ENCODE assay signal across 16 cellular contexts in the genomic region with DNA sequence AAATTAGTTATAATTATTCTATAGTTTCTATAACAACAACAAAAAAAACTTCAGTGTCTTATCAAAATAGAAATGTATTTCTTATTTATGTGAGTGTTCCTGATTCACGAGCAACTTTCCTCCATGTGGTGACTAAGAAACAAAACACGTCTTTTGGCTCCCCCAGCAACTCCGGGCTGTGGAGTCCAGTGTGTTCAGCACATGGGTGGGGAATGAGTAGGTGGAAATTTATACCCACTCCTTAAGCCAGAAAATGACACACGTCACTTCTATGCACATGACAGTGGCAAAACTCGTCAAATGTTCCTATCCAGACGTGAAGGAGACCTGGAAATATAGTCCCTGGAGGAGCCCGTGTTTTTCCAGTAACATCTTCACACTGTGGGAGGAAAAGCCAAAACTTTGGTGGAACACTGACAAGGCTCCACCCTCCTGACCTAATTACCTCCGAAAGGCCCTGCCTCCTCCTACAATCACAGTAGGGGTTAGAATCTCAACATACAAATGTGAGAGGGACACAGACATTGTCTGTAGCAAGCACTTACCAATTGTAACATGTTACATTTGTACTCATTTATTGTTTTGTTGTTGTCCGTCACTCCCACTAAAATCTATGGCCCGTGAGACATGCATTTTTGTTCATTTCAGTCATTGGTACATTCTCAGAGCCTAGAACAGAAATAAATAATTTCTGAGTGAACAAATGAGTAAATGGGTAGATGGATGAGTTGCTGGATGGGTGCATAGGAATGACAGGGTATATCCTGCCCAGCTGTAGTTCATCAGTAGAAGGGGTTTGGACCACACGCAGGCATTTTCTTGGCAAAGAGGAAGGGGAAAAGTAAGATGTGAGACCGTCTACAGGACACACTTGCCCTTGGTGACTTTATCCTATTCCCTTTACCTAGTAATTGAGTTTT.
A peak's percentile ranks its signal among the peaks of the same experiment; 100 is the strongest.
DNase-seq lines count a peak whose midpoint lies in the region; ATAC-seq and TF ChIP-seq lines count a peak whose summit lies in the region.
"Had no signal": no experiment of that assay in that cellular context is flagged by ENCODE, and none has a peak within 500 bp of the region (broad histone marks: within the 10 kb centered on the region; RNA-seq: fewer than 3 reads in every experiment).

No MANE protein-coding gene starts in this region.

- H3K27ac ChIP-seq in GM23248: 0 out of 2 replicates have a peak overlapping the region, but pooled peaks have one; percentile 22

- DNase-seq in AG08395 (ENCODE audit: low spot score): peak; percentile 55
- DNase-seq in GM23248: peak; percentile 36
- DNase-seq in astrocyte of the spinal cord (ENCODE audit: low read depth, low spot score): peak; percentile 34
- DNase-seq in iris pigment epithelial cell (ENCODE audit: low read depth): peak; percentile 22
- no peak for DNase-seq in NCI-H128 (lab: John Stamatoyannopoulos, UW; ENCODE audit: unreplicated experiment)
- DNase-seq: Calu3; CD4-positive, alpha-beta T cell; GDM1; NCI-H1092; NCI-H1694 treated with DMSO at 0.1 percent for 48 hours; NCI-H69; PC-3 had no signal

- H3K36me3 ChIP-seq in GM23248 (ENCODE audit: low read depth): no peaks in the 10 kb centered on the region

- no peak overlapping the region for H2AFZ ChIP-seq in GM23248

- no peaks in the 10 kb centered on the region for H3F3A ChIP-seq in GM23248 (ENCODE audit: insufficient read depth)

- H3K4me3 ChIP-seq in GM23248 (no peak overlapping the region), astrocyte of the spinal cord (ENCODE audit: low read depth, low read length) (no peak overlapping the region)
- H3K4me3 ChIP-seq: K562 had no signal

- no peak for TF ChIP-seq CTCF in astrocyte of the spinal cord (IDR thresholded peaks at IDR 0.05; ENCODE audit: low read depth, low read length)

- no peaks in the 10 kb centered on the region for H3K79me2 ChIP-seq in GM23248 (ENCODE audit: insufficient read depth)

- no peaks in the 10 kb centered on the region for H3K9me3 ChIP-seq in GM23248 (ENCODE audit: low read depth)

- WGBS in GM23248 (ENCODE audit: low coverage in 1 of 2, low lambda C conversion rate in 2 of 2, missing lambda C conversion rate in 2 of 2), 2 experiments: 14 to 17% methylated on average over 12 of the region's 12 CpGs

- no peaks in the 10 kb centered on the region for H3K9me2 ChIP-seq in GM23248 (ENCODE audit: insufficient read depth)

- no peak overlapping the region for H3K9ac ChIP-seq in GM23248

- ATAC-seq in HG03520 (IDR thresholded peaks at IDR 0.05; ENCODE audit: unreplicated experiment) (no peak), GM21367 (IDR thresholded peaks at IDR 0.05; ENCODE audit: unreplicated experiment) (no peak), HG03139 (IDR thresholded peaks at IDR 0.05; ENCODE audit: unreplicated experiment) (no peak)
- ATAC-seq: K562, PC-3 had no signal

- in situ Hi-C loops in GM23248 (cut with MboI): no loop called here
- in situ Hi-C loops in astrocyte of the spinal cord (cut with HindIII; ENCODE audit: low sequenced_read_pairs): no loop called here

- H4K20me1 ChIP-seq in GM23248 (ENCODE audit: insufficient read depth): no peaks in the 10 kb centered on the region

- H3K4me1 ChIP-seq in GM23248 (ENCODE audit: insufficient read depth): no peaks in the 10 kb centered on the region

- no peaks in the 10 kb centered on the region for H3K27me3 ChIP-seq in GM23248 (replicated peaks; ENCODE audit: insufficient read depth)

- H3K4me2 ChIP-seq in GM23248 (ENCODE audit: unreplicated experiment): no peak overlapping the region
